9 cellular contexts compared by ENCODE assay signal in genomic region chr6:100573169-100573568, GRCh38.
DNase-seq lines count a peak whose midpoint lies in the region; ATAC-seq and TF ChIP-seq lines count a peak whose summit lies in the region.
"Had no signal": no experiment of that assay in that cellular context is flagged by ENCODE, and none has a peak within 500 bp of the region (broad histone marks: within the 10 kb centered on the region; RNA-seq: fewer than 3 reads in every experiment).

No MANE protein-coding gene starts in this region.

- H3K9me3 ChIP-seq in Caco-2 (no peaks in the 10 kb centered on the region), Karpas-422 (ENCODE audit: low read length) (no peaks in the 10 kb centered on the region), liver (ENCODE audit: control insufficient read depth in 4 of 4, low read length in 3 of 4) (no peaks in the 10 kb centered on the region)

- no peaks in the 10 kb centered on the region for H3K4me1 Mint-ChIP-seq in Caco-2 (ENCODE audit: low read depth, unreplicated experiment)

- peak; percentile 46 to 50 for TF ChIP-seq CTCF in Caco-2 (IDR thresholded peaks at IDR 0.05; ENCODE audit: insufficient read depth in 1 of 2, low read depth in 1 of 2, low read length in 1 of 2, severe bottlenecking in 1 of 2, unreplicated experiment in 1 of 2)
- peak; percentile 36 for TF ChIP-seq CTCF in liver (IDR thresholded peaks at IDR 0.05; ENCODE audit: low read depth, low read length, missing input control)

- H3K9me3 Mint-ChIP-seq in Caco-2 (ENCODE audit: unreplicated experiment) = no peaks in the 10 kb centered on the region

- no peak overlapping the region for H3K27ac Mint-ChIP-seq in Caco-2 (ENCODE audit: unreplicated experiment)

- H3K4me3 Mint-ChIP-seq in Caco-2 (ENCODE audit: unreplicated experiment) = no peak overlapping the region

- H3K4me1 ChIP-seq in Caco-2 (no peaks in the 10 kb centered on the region), Karpas-422 (ENCODE audit: low read length) (no peaks in the 10 kb centered on the region), liver (ENCODE audit: control insufficient read depth in 4 of 4, insufficient read depth in 4 of 4, low read length in 3 of 4) (no peaks in the 10 kb centered on the region)

- CTCF ChIA-PET in Caco-2 (lab: Charles Lee) = interaction anchor here (0.6 kb wide), 1 partner anchor 222 kb away, joined by 3 read pairs; no protein-coding TSS in a partner anchor

- H3K27me3 Mint-ChIP-seq in Caco-2 (ENCODE audit: insufficient read depth, unreplicated experiment) = no peaks in the 10 kb centered on the region

- no peak for ATAC-seq in GM21576 (IDR thresholded peaks at IDR 0.05; ENCODE audit: unreplicated experiment)
- no peak for ATAC-seq in HG02798 (IDR thresholded peaks at IDR 0.05; ENCODE audit: poor library complexity, unreplicated experiment)
- ATAC-seq: Right ventricle myocardium inferior had no signal

- TF ChIP-seq RAD21 in liver (IDR thresholded peaks at IDR 0.05) = peak; percentile 61 to 78

- no peak overlapping the region for H3K9ac ChIP-seq in Karpas-422 (ENCODE audit: low read length)
- H3K9ac ChIP-seq in liver (ENCODE audit: low read depth in 1 of 2, low read length in 2 of 2) = no peak overlapping the region

- no peak overlapping the region for H2AFZ ChIP-seq in Karpas-422 (ENCODE audit: low read length)

- no peak overlapping the region for H3K4me2 ChIP-seq in Karpas-422 (ENCODE audit: low read depth, low read length, poor library complexity, severe bottlenecking)

- H3K27me3 ChIP-seq in Caco-2 (replicated peaks; ENCODE audit: control insufficient read depth, insufficient read depth, low read length) (no peaks in the 10 kb centered on the region), Karpas-422 (ENCODE audit: low read length) (no peaks in the 10 kb centered on the region), liver (ENCODE audit: control insufficient read depth in 4 of 4, insufficient read depth in 4 of 4, low read length in 3 of 4) (no peaks in the 10 kb centered on the region)

- no peaks in the 10 kb centered on the region for H3K9me2 ChIP-seq in Karpas-422 (replicated peaks; ENCODE audit: insufficient read depth, low read length)

- POLR2A ChIA-PET in Caco-2 (lab: Charles Lee) = no interaction called here

- H3K36me3 ChIP-seq in Caco-2 (ENCODE audit: control insufficient read depth, insufficient read depth, low read length) (no peaks in the 10 kb centered on the region), Karpas-422 (ENCODE audit: insufficient read depth, low read length) (peaks cover 15% of the 10 kb centered on the region), liver (ENCODE audit: control insufficient read depth in 4 of 4, insufficient read depth in 3 of 4, low read depth in 1 of 4, low read length in 3 of 4) (peaks cover 0 to 2% (median 0%) of the 10 kb centered on the region in 4 donors)

- H3K4me3 ChIP-seq in Caco-2 (ENCODE audit: low read depth, low read length) (no peak overlapping the region), Karpas-422 (ENCODE audit: low read length) (no peak overlapping the region), liver (ENCODE audit: low read depth in 1 of 3, low read length in 3 of 3) (no peak overlapping the region)

- DNase-seq in Caco-2 (peak in 1 of 2 experiments; percentile 5), Karpas-422 (peak; percentile 50), astrocyte of the hippocampus (ENCODE audit: low read depth, low spot score) (peak; percentile 47), GOT3 (lab: John Stamatoyannopoulos, UW) (no peak), DMS153 treated with DMSO at 0.1 percent for 48 hours (lab: John Stamatoyannopoulos, UW; ENCODE audit: unreplicated experiment) (no peak)

- no peaks in the 10 kb centered on the region for H3K36me3 Mint-ChIP-seq in Caco-2 (ENCODE audit: insufficient read depth, unreplicated experiment)

- H3K79me2 ChIP-seq in Karpas-422 (ENCODE audit: low read length) = no peaks in the 10 kb centered on the region

- H3K27ac ChIP-seq in Karpas-422 (ENCODE audit: low read length) (no peak overlapping the region), liver (ENCODE audit: low read depth in 1 of 2, low read length in 2 of 2) (no peak overlapping the region)

- intact Hi-C loops in Caco-2 (cut with micrococcal nuclease; ENCODE audit: unreplicated experiment) = loop anchor here (1.0 kb wide), 4 partner anchors 94 to 466 kb away; no protein-coding TSS in a partner anchor

- no peaks in the 10 kb centered on the region for H4K20me1 ChIP-seq in Karpas-422 (ENCODE audit: insufficient read depth, low read depth, low read length)

- no TSS peak for BruUV-seq in Caco-2 (replicated peaks; lab: Mats Ljungman, UMichigan)

TF ChIP-seq in liver, 16 proteins besides CTCF, POLR2A, EP300 and RAD21:
- TF ChIP-seq RXRA (IDR thresholded peaks at IDR 0.05) (no peak), HNF4G (IDR thresholded peaks at IDR 0.05) (no peak), FOXA1 (IDR thresholded peaks at IDR 0.05) (no peak), NR2F2 (IDR thresholded peaks at IDR 0.05) (no peak), EGR1 (IDR thresholded peaks at IDR 0.05; ENCODE audit: low read depth in 2 of 2) (no peak), REST (IDR thresholded peaks at IDR 0.05) (no peak), TAF1 (conservative IDR thresholded peaks at IDR 0.05) (no peak), HNF4A (conservative IDR thresholded peaks at IDR 0.05) (no peak), FOXA2 (IDR thresholded peaks at IDR 0.05) (no peak), JUND (IDR thresholded peaks at IDR 0.05) (no peak), GABPA (IDR thresholded peaks at IDR 0.05 in 1 of 2, conservative IDR thresholded peaks at IDR 0.05 in 1 of 2) (no peak), MAX (IDR thresholded peaks at IDR 0.05) (no peak), SP1 (IDR thresholded peaks at IDR 0.05) (no peak), ZBTB33 (IDR thresholded peaks at IDR 0.05) (no peak), YY1 (IDR thresholded peaks at IDR 0.05) (no peak), ATF3 (IDR thresholded peaks at IDR 0.05) (no peak)

Comparison
In these comparisons a context has a peak if more than half of its experiments do, and no peak if none do; other contexts are left out.
1. DNase-seq: peak in Karpas-422 (single experiment) and astrocyte of the hippocampus (single experiment); none in GOT3 (single experiment) and DMS153 treated with DMSO at 0.1 percent for 48 hours (single experiment).